ENCODE assay signal across 13 cellular contexts in the genomic region with DNA sequence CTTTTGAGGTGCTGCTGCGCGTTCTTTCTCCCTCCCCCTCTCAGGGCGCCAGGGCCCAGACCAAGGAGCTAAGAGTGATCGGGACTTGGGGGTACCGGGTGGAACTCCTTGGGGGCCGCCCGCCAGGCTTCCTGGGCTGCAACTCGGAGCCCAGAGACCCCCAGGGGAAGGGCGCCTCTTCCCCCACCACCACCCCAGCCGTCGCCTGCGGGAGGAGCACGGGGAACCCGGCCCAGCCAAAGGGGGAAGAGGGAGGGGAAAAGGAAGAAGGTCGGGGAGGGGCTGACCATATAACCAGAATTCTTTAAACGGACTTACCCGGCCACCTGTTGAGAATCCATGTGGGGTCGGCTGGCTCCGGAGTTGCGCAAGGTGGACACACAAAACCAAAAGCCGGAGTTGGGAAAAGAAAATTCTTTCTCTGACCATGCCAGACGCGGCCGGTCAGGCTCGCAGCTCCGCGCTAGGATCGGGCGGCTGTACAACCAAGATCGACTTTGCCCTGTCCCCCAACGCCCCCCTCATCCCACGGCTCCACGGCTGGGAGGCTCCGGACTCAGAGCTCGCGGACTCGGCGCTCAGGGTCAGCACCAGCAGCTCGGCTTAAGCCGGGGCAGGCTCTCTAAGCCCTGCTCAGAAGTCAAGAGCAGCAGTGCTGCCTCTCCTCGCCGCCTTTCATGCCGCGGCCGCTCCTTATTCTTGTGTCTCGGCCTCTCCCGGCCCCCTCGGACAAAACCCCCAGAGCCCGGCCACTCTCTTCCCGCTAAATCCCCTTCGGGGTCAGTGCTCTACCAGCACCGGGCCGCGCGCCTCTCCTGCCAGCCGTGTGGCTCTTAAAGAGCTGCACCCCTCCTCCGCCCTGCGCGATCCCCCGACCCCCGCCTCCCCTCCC. TPM values are rescaled to one million over a fixed set of nuclear protein-coding genes. Genes with fewer than 3 reads are reported as not detected.
DNase-seq lines count a peak whose midpoint lies in the region; ATAC-seq and TF ChIP-seq lines count a peak whose summit lies in the region.
"Had no signal": no experiment of that assay in that cellular context is flagged by ENCODE, and none has a peak within 500 bp of the region (broad histone marks: within the 10 kb centered on the region; RNA-seq: fewer than 3 reads in every experiment).

No MANE protein-coding gene starts in this region.

- no TSS peak for BruUV-seq in Caco-2 (replicated peaks; lab: Mats Ljungman, UMichigan)

- H3K4me1 Mint-ChIP-seq in Caco-2 (ENCODE audit: low read depth, unreplicated experiment) (no peaks in the 10 kb centered on the region), H9 (peaks cover 59 to 69% of the 10 kb centered on the region in 2 experiments), WTC11 (peaks cover 55% of the 10 kb centered on the region)

- no peak overlapping the region for H2BK5ac ChIP-seq in H9 (ENCODE audit: insufficient read length, low read length)

- H3K79me2 ChIP-seq in H9 (ENCODE audit: insufficient read depth, low read length), result no peaks in the 10 kb centered on the region

- no peaks in the 10 kb centered on the region for H3K79me1 ChIP-seq in H9 (ENCODE audit: insufficient read depth, low read depth, low read length, poor library complexity, severe bottlenecking)

- H2BK15ac ChIP-seq in H9 (ENCODE audit: low read depth, low read length), result no peak overlapping the region

- no peak overlapping the region for H4K8ac ChIP-seq in H9 (replicated peaks; ENCODE audit: insufficient read length, low read depth, low read length)

- peak overlapping the region; percentile 47 for H3K4me3 ChIP-seq in Caco-2 (ENCODE audit: low read depth, low read length)
- H3K4me3 ChIP-seq: body of pancreas, ovary had no signal

- ATAC-seq in WTC11, result no peak
- ATAC-seq: activated CD4-positive, alpha-beta T cell treated with anti-CD3 and anti-CD28 coated beads for 36 hours; body of pancreas had no signal

- CTCF ChIA-PET in Caco-2 (lab: Charles Lee), result interaction anchor here (1.1 kb wide), 1 partner anchor 21 kb away, joined by 5 read pairs; no protein-coding TSS in a partner anchor
- CTCF ChIA-PET in WTC11 (lab: Charles Lee), result interaction anchor here (0.7 to 3.0 kb wide), 6 partner anchors 14 to 165 kb away, joined by 3 to 14 read pairs (median 3); no protein-coding TSS in a partner anchor

- no peaks in the 10 kb centered on the region for H3K9me3 Mint-ChIP-seq in Caco-2 (ENCODE audit: unreplicated experiment)
- peaks cover 0 to 3% of the 10 kb centered on the region in 2 experiments; a peak in 2 of 5 replicates for H3K9me3 Mint-ChIP-seq in H9
- H3K9me3 Mint-ChIP-seq in WTC11, result no peaks in the 10 kb centered on the region

- peak overlapping the region; percentile 39 for H3K4me2 ChIP-seq in H9 (ENCODE audit: insufficient read depth, insufficient read length, low read length)

- H3K18ac ChIP-seq in H9 (ENCODE audit: insufficient read length, low read depth, low read length), result no peak overlapping the region

- H3K14ac ChIP-seq in H9 (ENCODE audit: insufficient read depth, low read length), result no peak overlapping the region

- POLR2A ChIA-PET in Caco-2 (lab: Charles Lee), result interaction anchor here (0.7 kb wide), 1 partner anchor 165 kb away, joined by 3 read pairs; no protein-coding TSS in a partner anchor
- POLR2A ChIA-PET in WTC11 (lab: Charles Lee), result interaction anchor here (0.7 to 1.4 kb wide), 2 partner anchors 9 to 132 kb away, joined by 3 to 5 read pairs; no protein-coding TSS in a partner anchor

- peaks cover 11% of the 10 kb centered on the region for H3K27me3 Mint-ChIP-seq in Caco-2 (ENCODE audit: insufficient read depth, unreplicated experiment)
- H3K27me3 Mint-ChIP-seq in H9 (ENCODE audit: low read depth), result peaks cover 99% of the 10 kb centered on the region
- peaks cover 95% of the 10 kb centered on the region for H3K27me3 Mint-ChIP-seq in WTC11 (ENCODE audit: low read depth)

- WGBS in H9 (ENCODE audit: extremely low coverage, insufficient read length, low lambda C conversion rate), result no CpG with 5 or more reads among the region's 61 CpGs

- no peak overlapping the region for H3K23ac ChIP-seq in H9 (ENCODE audit: insufficient read length, low read depth, low read length)

- H3K27ac ChIP-seq in H9 (ENCODE audit: insufficient read length, low read depth, low read length), result no peak overlapping the region
- H3K27ac ChIP-seq: body of pancreas, ovary had no signal

- peaks cover 6% of the 10 kb centered on the region for H4K20me1 ChIP-seq in H9 (ENCODE audit: control insufficient read depth, insufficient read depth, insufficient read length)

- H3K4me3 Mint-ChIP-seq in Caco-2 (ENCODE audit: unreplicated experiment) (peak overlapping the region; percentile 80), H9 (peak overlapping the region; percentile 58 to 81), WTC11 (peak overlapping the region; percentile 77)
- H3K4me3 Mint-ChIP-seq: activated CD4-positive, alpha-beta T cell treated with anti-CD3 and anti-CD28 coated beads for 36 hours had no signal

- no peak overlapping the region for H3K56ac ChIP-seq in H9 (ENCODE audit: insufficient read length, low read depth, low read length)

- H2AK5ac ChIP-seq in H9 (ENCODE audit: insufficient read length, low read length), result no peak overlapping the region

- no peak overlapping the region for H3K4ac ChIP-seq in H9 (ENCODE audit: low read depth, low read length)

- no peak overlapping the region for H2BK12ac ChIP-seq in H9 (ENCODE audit: insufficient read length, low read depth, low read length)

- TF ChIP-seq CTCF in Caco-2 (IDR thresholded peaks at IDR 0.05; ENCODE audit: insufficient read depth in 1 of 2, low read depth in 1 of 2, low read length in 1 of 2, severe bottlenecking in 1 of 2, unreplicated experiment in 1 of 2) (no peak), H9 (conservative IDR thresholded peaks at IDR 0.05) (no peak), WTC11 (IDR thresholded peaks at IDR 0.05) (no peak)

- no peak overlapping the region for H4K5ac ChIP-seq in H9 (ENCODE audit: insufficient read length, low read depth, low read length)

- H3K36me3 ChIP-seq in Caco-2 (ENCODE audit: control insufficient read depth, insufficient read depth, low read length), result no peaks in the 10 kb centered on the region
- H3K36me3 ChIP-seq: ovary had no signal

- no peak overlapping the region for H3K27ac Mint-ChIP-seq in Caco-2 (ENCODE audit: unreplicated experiment)
- no peak overlapping the region for H3K27ac Mint-ChIP-seq in H9
- no peak overlapping the region for H3K27ac Mint-ChIP-seq in WTC11
- H3K27ac Mint-ChIP-seq: activated CD4-positive, alpha-beta T cell treated with anti-CD3 and anti-CD28 coated beads for 36 hours had no signal

- no peak overlapping the region for H2BK120ac ChIP-seq in H9 (ENCODE audit: low read depth, low read length, poor library complexity, severe bottlenecking)

- H2BK20ac ChIP-seq in H9 (ENCODE audit: low read depth, low read length, poor library complexity, severe bottlenecking), result no peak overlapping the region

- H4K91ac ChIP-seq in H9 (ENCODE audit: insufficient read length, low read depth, low read length), result no peak overlapping the region

- intact Hi-C loops in Caco-2 (cut with micrococcal nuclease; ENCODE audit: unreplicated experiment), result no loop called here

- H3K23me2 ChIP-seq in H9 (ENCODE audit: insufficient read length, low read depth, low read length, poor library complexity, severe bottlenecking), result peaks cover 35% of the 10 kb centered on the region

- H3K4me1 ChIP-seq in Caco-2 (peaks cover 3% of the 10 kb centered on the region; the same call in 1 of the 2 replicates), H9 (ENCODE audit: insufficient read depth, low read length) (peaks cover 9% of the 10 kb centered on the region)

- H3K27me3 ChIP-seq in Caco-2 (replicated peaks; ENCODE audit: control insufficient read depth, insufficient read depth, low read length), result no peaks in the 10 kb centered on the region; the same call in none of the 2 replicates
- H3K27me3 ChIP-seq in H9 (ENCODE audit: insufficient read depth, low read length), result peaks cover 87% of the 10 kb centered on the region
- H3K27me3 ChIP-seq: ovary had no signal

- no peak overlapping the region for H2AFZ ChIP-seq in H9 (ENCODE audit: low read length)

- DNase-seq in Caco-2 (peak in 1 of 2 experiments; percentile 54), H9 (peak; percentile 64), WTC11 (ENCODE audit: low spot score) (peak; percentile 62), myocyte (ENCODE audit: low read depth) (peak; percentile 23), ureter (ENCODE audit: low spot score) (no peak), NCI-H774 (lab: John Stamatoyannopoulos, UW) (no peak), NCI-H446 (lab: John Stamatoyannopoulos, UW) (no peak), NCI-H1105 treated with DMSO at 0.1 percent for 48 hours (lab: John Stamatoyannopoulos, UW) (no peak)
- DNase-seq: activated CD4-positive, alpha-beta T cell treated with anti-CD3 and anti-CD28 coated beads for 36 hours; body of pancreas; ovary; stimulated activated CD8-positive, alpha-beta memory T cell treated with anti-CD3 and anti-CD28 coated beads, Interleukin-4, amount 100 ng/mL, for 48 hours had no signal

- no peaks in the 10 kb centered on the region for H3K9me3 ChIP-seq in Caco-2
- H3K9me3 ChIP-seq in H9 (ENCODE audit: control insufficient read depth, low read depth, low read length), result no peaks in the 10 kb centered on the region
- H3K9me3 ChIP-seq: body of pancreas had no signal

- no peak overlapping the region for H3K9ac ChIP-seq in H9 (ENCODE audit: extremely low read depth, insufficient read length, low read length)

- H3T11ph ChIP-seq in H9 (ENCODE audit: low read length), result no peak overlapping the region

- H3K36me3 Mint-ChIP-seq in Caco-2 (ENCODE audit: insufficient read depth, unreplicated experiment) (no peaks in the 10 kb centered on the region), H9 (ENCODE audit: insufficient read depth in 1 of 3, low read depth in 3 of 3) (no peaks in the 10 kb centered on the region; a peak in 1 of 7 replicates), WTC11 (no peaks in the 10 kb centered on the region)

TF ChIP-seq in WTC11, 78 proteins besides CTCF, POLR2A, EP300 and RAD21:
- TF ChIP-seq E2F1 (CRISPR knock-in tag; IDR thresholded peaks at IDR 0.05) (no peak), KAT7 (CRISPR knock-in tag; IDR thresholded peaks at IDR 0.05; ENCODE audit: borderline replicate concordance) (0 out of 2 replicates have a peak, but pooled peaks have one; percentile 26), FOXK1 (CRISPR knock-in tag; IDR thresholded peaks at IDR 0.05) (0 out of 2 replicates have a peak, but pooled peaks have one; percentile 21)

RNA-seq across cellular contexts. Expression of gene SIX3, which starts 6.3 kb away (rescaled TPM):
- total RNA-seq in Caco-2 (2022) (not detected in 2 replicates), H9 (2021) (0.35 and 0.55 TPM in 2 replicates), WTC11 (2021) (6.2 to 13.2 TPM (median 6.6 TPM) in 3 replicates), myocyte (not detected in 2 replicates), ureter (not detected)
- 0.06 TPM for polyA plus RNA-seq in myocyte (2012)
- total RNA-seq: activated CD4-positive, alpha-beta T cell treated with anti-CD3 and anti-CD28 coated beads for 36 hours; Daoy; ovary had no signal
- polyA plus RNA-seq: ovary had no signal

Comparison
In these comparisons a context has a peak if more than half of its experiments do, and no peak if none do; other contexts are left out.
1. DNase-seq: peak in H9 (single experiment), WTC11 (single experiment) and myocyte (single experiment); none in ureter (single experiment), NCI-H774 (single experiment), NCI-H446 (0 of 2) and NCI-H1105 treated with DMSO at 0.1 percent for 48 hours (single experiment).
2. Peak in every context shown above with its lines, with median percentiles within 50 percentile points of each other: H3K4me3 Mint-ChIP-seq.